In genomic region chr2:77387324-77387723, GRCh38 we compare ENCODE assay signal across 24 cellular contexts.
"Had no signal": no experiment of that assay in that cellular context is flagged by ENCODE, and none has a peak within 500 bp of the region (broad histone marks: within the 10 kb centered on the region; RNA-seq: fewer than 3 reads in every experiment).

No MANE protein-coding gene starts in this region.

- H3K36me3 Mint-ChIP-seq: activated naive CD8-positive, alpha-beta T cell; mesothelial cell of epicardium; naive B cell had no signal

- H3K27me3 Mint-ChIP-seq: activated CD4-positive, alpha-beta memory T cell treated with anti-CD3 and anti-CD28 coated beads, Interleukin-2, amount 10 ng/mL, durations not matched to agents 7 days and 5 days; activated CD4-positive, alpha-beta T cell treated with anti-CD3 and anti-CD28 coated beads, Interleukin-2, amount 10 ng/mL, durations not matched to agents 7 days and 5 days; activated naive CD8-positive, alpha-beta T cell; activated T-cell treated with anti-CD3 and anti-CD28 coated beads, Interleukin-2, amount 50 U/mL, for 24 hours; activated T-helper 17 cell treated with anti-CD3 and anti-CD28 coated beads, Interleukin-2, amount 50 U/mL, for 72 hours; naive B cell had no signal

- ATAC-seq: activated T-helper 17 cell treated with anti-CD3 and anti-CD28 coated beads, Interleukin-2, amount 50 U/mL, for 72 hours; heart right ventricle; left lung; right cardiac atrium had no signal

- H3K4me1 Mint-ChIP-seq: activated CD4-positive, alpha-beta memory T cell treated with anti-CD3 and anti-CD28 coated beads, Interleukin-2, amount 10 ng/mL, durations not matched to agents 7 days and 5 days; activated CD4-positive, alpha-beta T cell treated with anti-CD3 and anti-CD28 coated beads, Interleukin-2, amount 10 ng/mL, durations not matched to agents 7 days and 5 days; activated T-helper 17 cell treated with anti-CD3 and anti-CD28 coated beads, Interleukin-2, amount 50 U/mL, for 72 hours; naive B cell had no signal

- H3K27ac ChIP-seq: epithelial cell of prostate, esophagus squamous epithelium, heart right ventricle, left lung, tibial nerve had no signal

- H3K27me3 ChIP-seq: esophagus squamous epithelium, heart right ventricle, left lung, tibial nerve had no signal

- H3K4me1 ChIP-seq: esophagus squamous epithelium, heart right ventricle, left lung, tibial nerve had no signal

- H3K9me3 ChIP-seq: esophagus squamous epithelium, heart right ventricle, left lung, tibial nerve had no signal

- H3K36me3 ChIP-seq: esophagus squamous epithelium, heart right ventricle, left lung, tibial nerve had no signal

- H3K27ac Mint-ChIP-seq: activated CD4-positive, alpha-beta memory T cell treated with anti-CD3 and anti-CD28 coated beads, Interleukin-2, amount 10 ng/mL, durations not matched to agents 7 days and 5 days; activated CD4-positive, alpha-beta T cell treated with anti-CD3 and anti-CD28 coated beads, Interleukin-2, amount 10 ng/mL, durations not matched to agents 7 days and 5 days; activated naive CD8-positive, alpha-beta T cell; activated T-cell treated with anti-CD3 and anti-CD28 coated beads, Interleukin-2, amount 50 U/mL, for 24 hours; activated T-helper 17 cell treated with anti-CD3 and anti-CD28 coated beads, Interleukin-2, amount 50 U/mL, for 72 hours; mesothelial cell of epicardium; naive B cell had no signal

- H3K4me3 Mint-ChIP-seq: activated CD4-positive, alpha-beta memory T cell treated with anti-CD3 and anti-CD28 coated beads, Interleukin-2, amount 10 ng/mL, durations not matched to agents 7 days and 5 days; activated CD4-positive, alpha-beta T cell treated with anti-CD3 and anti-CD28 coated beads, Interleukin-2, amount 10 ng/mL, durations not matched to agents 7 days and 5 days; activated naive CD8-positive, alpha-beta T cell; activated T-cell treated with anti-CD3 and anti-CD28 coated beads, Interleukin-2, amount 50 U/mL, for 24 hours; activated T-helper 17 cell treated with anti-CD3 and anti-CD28 coated beads, Interleukin-2, amount 50 U/mL, for 72 hours; mesothelial cell of epicardium; naive B cell had no signal

- H3K4me3 ChIP-seq: esophagus squamous epithelium, heart right ventricle, left lung, tibial nerve had no signal

- DNase-seq: activated CD4-positive, alpha-beta memory T cell treated with anti-CD3 and anti-CD28 coated beads, Interleukin-2, amount 10 ng/mL, durations not matched to agents 7 days and 5 days; activated CD4-positive, alpha-beta T cell treated with anti-CD3 and anti-CD28 coated beads for 1 hour; activated CD4-positive, alpha-beta T cell treated with anti-CD3 and anti-CD28 coated beads, Interleukin-2, amount 10 ng/mL, durations not matched to agents 7 days and 5 days; activated CD8-positive, alpha-beta memory T cell treated with anti-CD3 and anti-CD28 coated beads, Interleukin-2, amount 50 U/mL, for 48 hours; activated naive CD4-positive, alpha-beta T cell; activated T-cell treated with anti-CD3 and anti-CD28 coated beads, Interleukin-2, amount 50 U/mL, for 24 hours; anterior cingulate cortex; dermis blood vessel endothelial cell; effector CD4-positive, alpha-beta T cell; esophagus squamous epithelium; foreskin melanocyte; heart right ventricle; left lung; naive B cell; right cardiac atrium; stimulated activated CD4-positive, alpha-beta T cell treated with anti-CD3 and anti-CD28 coated beads, Interleukin-15, amount 100 ng/mL, for 24 hours; stimulated activated CD4-positive, alpha-beta T cell treated with anti-CD3 and anti-CD28 coated beads, Interleukin-2, amount 100 ng/mL, for 24 hours; stimulated activated naive CD4-positive, alpha-beta T cell; T-helper 2 cell had no signal
